In the genomic region with DNA sequence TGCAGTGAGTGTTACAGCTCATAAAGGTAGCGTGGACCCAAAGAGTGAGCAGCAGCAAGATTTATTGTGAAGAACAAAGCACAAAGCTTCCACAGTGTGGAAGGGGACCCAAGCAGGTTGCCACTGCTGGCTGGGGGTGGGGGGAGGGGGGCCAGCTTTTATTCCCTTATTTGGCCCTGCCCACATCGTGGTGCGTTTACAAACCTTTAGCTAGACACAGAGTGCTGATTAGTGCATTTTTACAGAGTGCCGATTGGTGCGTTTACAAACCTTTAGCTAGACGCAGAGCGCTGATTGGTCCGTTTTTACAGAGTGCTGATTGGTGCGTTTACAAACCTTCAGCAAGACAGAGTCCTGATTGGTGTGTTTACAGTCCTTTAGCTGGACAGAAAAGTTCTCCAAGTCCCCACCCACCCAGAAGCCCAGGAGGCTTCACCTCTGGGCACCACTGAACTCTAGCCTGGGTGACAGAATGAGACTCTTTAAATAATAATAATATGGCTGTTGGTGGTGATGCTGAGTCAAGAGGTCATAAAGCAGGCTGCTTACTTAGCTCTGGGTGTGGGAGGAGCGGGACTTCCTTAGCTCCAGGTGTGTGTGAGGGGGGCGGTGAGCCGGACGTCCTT, we compare ENCODE assay signal across 8 cellular contexts. TPM values are rescaled to one million over a fixed set of nuclear protein-coding genes. Genes with fewer than 3 reads are reported as not detected.
A peak's percentile ranks its signal among the peaks of the same experiment; 100 is the strongest.
DNase-seq lines count a peak whose midpoint lies in the region; ATAC-seq and TF ChIP-seq lines count a peak whose summit lies in the region.
"Not testable (repeated sequence)": the region's sequence is repeated elsewhere in the genome, so short reads cannot be mapped to it uniquely, and the experiment has no call there.

No MANE protein-coding gene starts in this region.

- peak overlapping the region; percentile 88 for H3K4me3 Mint-ChIP-seq in CD8-positive, alpha-beta T cell
- H3K4me3 Mint-ChIP-seq in activated T-cell treated with anti-CD3 and anti-CD28 coated beads, Interleukin-2, amount 50 U/mL, for 72 hours, result peak overlapping the region; percentile 81 to 86
- H3K4me3 Mint-ChIP-seq in memory B cell, result peak overlapping the region; percentile 85

- H3K4me1 Mint-ChIP-seq in CD8-positive, alpha-beta T cell (ENCODE audit: low read depth), result peaks cover 49% of the 10 kb centered on the region
- peaks cover 53% of the 10 kb centered on the region for H3K4me1 Mint-ChIP-seq in activated T-cell treated with anti-CD3 and anti-CD28 coated beads, Interleukin-2, amount 50 U/mL, for 72 hours (ENCODE audit: low read depth)
- H3K4me1 Mint-ChIP-seq in memory B cell, result peaks cover 17% of the 10 kb centered on the region

- peak overlapping the region; percentile 41 for H3K4me3 ChIP-seq in CD8-positive, alpha-beta T cell (ENCODE audit: low read depth, low read length)

- peak; percentile 61 for ATAC-seq in CD8-positive, alpha-beta T cell
- peak; percentile 46 for ATAC-seq in GM19467 (IDR thresholded peaks at IDR 0.05; ENCODE audit: unreplicated experiment)
- peak; percentile 50 for ATAC-seq in HG03139 (IDR thresholded peaks at IDR 0.05; ENCODE audit: unreplicated experiment)
- peak; percentile 61 to 71 for ATAC-seq in activated T-cell treated with anti-CD3 and anti-CD28 coated beads, Interleukin-2, amount 50 U/mL, for 72 hours (replicated peaks in 1 of 2)
- ATAC-seq in memory B cell (ENCODE audit: low read depth), result peak; percentile 67

- not testable (repeated sequence) for TF ChIP-seq POLR2A in erythroblast (IDR thresholded peaks at IDR 0.05; ENCODE audit: low read length)

- H3K36me3 Mint-ChIP-seq in CD8-positive, alpha-beta T cell; activated T-cell treated with anti-CD3 and anti-CD28 coated beads, Interleukin-2, amount 50 U/mL, for 72 hours (ENCODE audit: insufficient read depth in 2 of 2); memory B cell: not testable (repeated sequence)

- POLR2A ChIA-PET in CD8-positive, alpha-beta T cell (lab: Charles Lee), result interaction anchor here (1.2 to 1.7 kb wide), 5 partner anchors 34 to 158 kb away, joined by 4 to 9 read pairs (median 5); partner anchors contain the start of genes ESYT2 and NCAPG2

- H3K27ac Mint-ChIP-seq in CD8-positive, alpha-beta T cell, result peak overlapping the region; percentile 82
- H3K27ac Mint-ChIP-seq in activated T-cell treated with anti-CD3 and anti-CD28 coated beads, Interleukin-2, amount 50 U/mL, for 72 hours, result peak overlapping the region; percentile 51
- peak overlapping the region; percentile 74 for H3K27ac Mint-ChIP-seq in memory B cell

- not testable (repeated sequence) for H3K9me3 ChIP-seq in CD8-positive, alpha-beta T cell (ENCODE audit: low read length)

- not testable (repeated sequence) for H3K27ac ChIP-seq in CD8-positive, alpha-beta T cell (ENCODE audit: low read depth, low read length)

- TF ChIP-seq CTCF in CD8-positive, alpha-beta T cell (IDR thresholded peaks at IDR 0.05), result not testable (repeated sequence)

- H3K36me3 ChIP-seq in CD8-positive, alpha-beta T cell (ENCODE audit: insufficient read depth, low read length), result not testable (repeated sequence)

- not testable (repeated sequence) for H3K27me3 Mint-ChIP-seq in CD8-positive, alpha-beta T cell (ENCODE audit: low read depth); activated T-cell treated with anti-CD3 and anti-CD28 coated beads, Interleukin-2, amount 50 U/mL, for 72 hours (ENCODE audit: low read depth); memory B cell

- H3K27me3 ChIP-seq in CD8-positive, alpha-beta T cell (ENCODE audit: insufficient read depth, low read length), result not testable (repeated sequence)

- DNase-seq in CD8-positive, alpha-beta T cell, result peak in 1 of 7 experiments; percentile 25
- peak; percentile 9 for DNase-seq in NCI-H748 treated with DMSO at 0.1 percent for 48 hours (lab: John Stamatoyannopoulos, UW)
- peak; percentile 26 to 31 for DNase-seq in activated T-cell treated with anti-CD3 and anti-CD28 coated beads, Interleukin-2, amount 50 U/mL, for 72 hours
- peak; percentile 57 to 78 for DNase-seq in erythroblast (lab: John Stamatoyannopoulos, UW)
- DNase-seq in memory B cell (ENCODE audit: low spot score in 2 of 2), result not testable (repeated sequence)
- peak in 2 of 3 donors; percentile 15 to 46 for DNase-seq in stimulated activated CD4-positive, alpha-beta T cell treated with anti-CD3 and anti-CD28 coated beads, TNF-alpha, amount 100 ng/mL, for 48 hours (ENCODE audit: low read depth in 3 of 3)

- intact Hi-C loops in CD8-positive, alpha-beta T cell (cut with DNase I, micrococcal nuclease), result not testable (repeated sequence)

- CTCF ChIA-PET in CD8-positive, alpha-beta T cell (lab: Charles Lee), result interaction anchor here (0.7 to 1.1 kb wide), 3 partner anchors 21 to 103 kb away, joined by 3 read pairs; no protein-coding TSS in a partner anchor

- not testable (repeated sequence) for H3K9me3 Mint-ChIP-seq in CD8-positive, alpha-beta T cell; activated T-cell treated with anti-CD3 and anti-CD28 coated beads, Interleukin-2, amount 50 U/mL, for 72 hours; memory B cell

- peaks cover 14% of the 10 kb centered on the region for H3K4me1 ChIP-seq in CD8-positive, alpha-beta T cell (ENCODE audit: insufficient read depth, low read length)

RNA-seq across cellular contexts. Expression of gene DYNC2I1, which starts 6.7 kb away (rescaled TPM):
- 10 to 100 TPM; 13.0 to 14.2 TPM for total RNA-seq in CD8-positive, alpha-beta T cell
- total RNA-seq in activated T-cell treated with anti-CD3 and anti-CD28 coated beads, Interleukin-2, amount 50 U/mL, for 72 hours, result 10 to 100 TPM; 14.2 to 14.9 TPM

RNA-seq across cellular contexts. Expression of gene ESYT2, which starts 33.8 kb away (rescaled TPM):
- total RNA-seq in CD8-positive, alpha-beta T cell, result 10 to 100 TPM; 76.8 to 84.4 TPM
- 10 to 100 TPM; 68.6 to 68.8 TPM for total RNA-seq in activated T-cell treated with anti-CD3 and anti-CD28 coated beads, Interleukin-2, amount 50 U/mL, for 72 hours
